Comparison of ENCODE assay signal across 8 cellular contexts in genomic region chr6:110878751-110879539, GRCh38. TPM values are rescaled to one million over a fixed set of nuclear protein-coding genes. Genes with fewer than 3 reads are reported as not detected.
DNase-seq lines count a peak whose midpoint lies in the region; ATAC-seq, FAIRE-seq and TF ChIP-seq lines count a peak whose summit lies in the region.

No MANE protein-coding gene starts in this region.

- H3K4me2 ChIP-seq in OCI-LY3 (ENCODE audit: low read length) (peak overlapping the region; percentile 78), GM12878 (ENCODE audit: control insufficient read depth, insufficient read depth) (peak overlapping the region; percentile 84)

- intact Hi-C loops in activated naive CD4-positive, alpha-beta T cell treated with anti-CD3 and anti-CD28 coated beads for 36 hours (cut with micrococcal nuclease), result loop anchor here (1.0 to 10.0 kb wide), 5 partner anchors 197 to 1864 kb away; partner anchors contain the start of gene SLC16A10
- intact Hi-C loops in GM12878 (cut with micrococcal nuclease; ENCODE audit: unreplicated experiment), result loop anchor here (1.0 to 5.0 kb wide), 2 partner anchors 197 to 352 kb away; no protein-coding TSS in a partner anchor

- H2AFZ ChIP-seq in OCI-LY3 (ENCODE audit: low read depth, low read length), result no peak overlapping the region
- H2AFZ ChIP-seq in GM12878 (ENCODE audit: control insufficient read depth, low read depth, low read length), result no peak overlapping the region

- H3K27me3 Mint-ChIP-seq in activated naive CD4-positive, alpha-beta T cell treated with anti-CD3 and anti-CD28 coated beads for 36 hours (ENCODE audit: low read depth), result no peaks in the 10 kb centered on the region
- no peaks in the 10 kb centered on the region for H3K27me3 Mint-ChIP-seq in stimulated activated naive CD8-positive, alpha-beta T cell treated with anti-CD3 and anti-CD28 coated beads, Interleukin-15, amount 100 ng/mL, for 72 hours

- H3K36me3 Mint-ChIP-seq in activated naive CD4-positive, alpha-beta T cell treated with anti-CD3 and anti-CD28 coated beads for 36 hours (ENCODE audit: low read depth), result peaks cover 19% of the 10 kb centered on the region

- peak overlapping the region; percentile 95 for H3K4me3 Mint-ChIP-seq in activated naive CD4-positive, alpha-beta T cell treated with anti-CD3 and anti-CD28 coated beads for 36 hours
- H3K4me3 Mint-ChIP-seq in stimulated activated naive CD8-positive, alpha-beta T cell treated with anti-CD3 and anti-CD28 coated beads, Interleukin-15, amount 100 ng/mL, for 72 hours, result peak overlapping the region; percentile 92 to 95

- 4% methylated on average over 10 of the region's 10 CpGs for WGBS in GM12878 (ENCODE audit: insufficient coverage, insufficient replicate concordance, low lambda C conversion rate, missing lambda C conversion rate)

- no peaks in the 10 kb centered on the region for H3K9me3 Mint-ChIP-seq in activated naive CD4-positive, alpha-beta T cell treated with anti-CD3 and anti-CD28 coated beads for 36 hours
- H3K9me3 Mint-ChIP-seq in stimulated activated naive CD8-positive, alpha-beta T cell treated with anti-CD3 and anti-CD28 coated beads, Interleukin-15, amount 100 ng/mL, for 72 hours, result no peaks in the 10 kb centered on the region

- peak; percentile 47 for DNase-seq in activated naive CD4-positive, alpha-beta T cell treated with anti-CD3 and anti-CD28 coated beads for 36 hours
- DNase-seq in activated naive CD4-positive, alpha-beta T cell (lab: John Stamatoyannopoulos, UW), result no peak
- DNase-seq in GM12878 (ENCODE audit: low read depth, low spot score) (no peak), kidney glomerular epithelial cell (lab: John Stamatoyannopoulos, UW) (peak; percentile 35), NCI-H510A (lab: John Stamatoyannopoulos, UW) (no peak)
- peak; percentile 16 to 21 for DNase-seq in stimulated activated naive CD8-positive, alpha-beta T cell treated with anti-CD3 and anti-CD28 coated beads, Interleukin-15, amount 100 ng/mL, for 72 hours

- peak; percentile 11; the same call in 2 of the 3 replicates for ATAC-seq in GM12878
- ATAC-seq in stimulated activated naive CD8-positive, alpha-beta T cell treated with anti-CD3 and anti-CD28 coated beads, Interleukin-15, amount 100 ng/mL, for 72 hours, result no peak
- no peak for ATAC-seq in HG02588 (IDR thresholded peaks at IDR 0.05; ENCODE audit: unreplicated experiment)

- no TSS peak for BruUV-seq in GM12878 (replicated peaks; lab: Mats Ljungman, UMichigan)

- H3K9ac ChIP-seq in OCI-LY3 (ENCODE audit: low read length) (peak overlapping the region; percentile 31), GM12878 (ENCODE audit: control insufficient read depth, insufficient read depth, low read length) (peak overlapping the region; percentile 91)

- H3K4me1 ChIP-seq in OCI-LY3 (ENCODE audit: low read length), result peaks cover 51% of the 10 kb centered on the region
- H3K4me1 ChIP-seq in GM12878 (ENCODE audit: control insufficient read depth, insufficient read depth, low read length), result peaks cover 50% of the 10 kb centered on the region

- TF ChIP-seq RAD21 in GM12878 (IDR thresholded peaks at IDR 0.05; ENCODE audit: insufficient read depth, low read depth, low read length), result peak; percentile 67

- POLR2A ChIA-PET in GM12878 (lab: Charles Lee), result interaction anchor here (0.7 to 5.1 kb wide), 6 partner anchors 13 to 1137 kb away, joined by 3 to 75 read pairs (median 8); partner anchors contain the start of gene CDK19

- H3K27ac ChIP-seq in OCI-LY3 (ENCODE audit: low read length) (peak overlapping the region; percentile 14; the same call in 1 of the 2 replicates), GM12878 (ENCODE audit: control insufficient read depth, insufficient read depth) (peak overlapping the region; percentile 48)

- CTCF ChIA-PET in activated naive CD4-positive, alpha-beta T cell treated with anti-CD3 and anti-CD28 coated beads for 36 hours (lab: Charles Lee), result interaction anchor here (0.6 to 2.3 kb wide), 13 partner anchors 9 to 260 kb away, joined by 3 to 14 read pairs (median 4); partner anchors contain the start of gene CDK19
- CTCF ChIA-PET in GM12878 (lab: Yijun Ruan, JAX), result interaction anchor here (0.7 to 5.3 kb wide), 40 partner anchors 8 to 352 kb away, joined by 3 to 87 read pairs (median 4); partner anchors contain the start of genes CDK19 and GTF3C6

- in situ Hi-C loops in GM12878 (cut with MboI), result loop anchor here (5.0 kb wide), 1 partner anchor 197 kb away; no protein-coding TSS in a partner anchor

- no peak for TF ChIP-seq POLR2A in GM12878 (IDR thresholded peaks at IDR 0.05; ENCODE audit: low read depth, low read length)

- H3K36me3 ChIP-seq in OCI-LY3 (replicated peaks; ENCODE audit: low read depth, low read length), result peaks cover 17% of the 10 kb centered on the region
- H3K36me3 ChIP-seq in GM12878 (ENCODE audit: control insufficient read depth in 2 of 2, insufficient read depth in 2 of 2, low read length in 1 of 2), result no peaks in the 10 kb centered on the region

- peaks cover 68% of the 10 kb centered on the region for H3K4me1 Mint-ChIP-seq in activated naive CD4-positive, alpha-beta T cell treated with anti-CD3 and anti-CD28 coated beads for 36 hours (ENCODE audit: low read depth)
- H3K4me1 Mint-ChIP-seq in stimulated activated naive CD8-positive, alpha-beta T cell treated with anti-CD3 and anti-CD28 coated beads, Interleukin-15, amount 100 ng/mL, for 72 hours, result peaks cover 71% of the 10 kb centered on the region

- SMC1A ChIA-PET in GM12878 (lab: Charles Lee; ENCODE audit: uncharacterized antibody, unreplicated experiment), result interaction anchor here (0.8 to 7.2 kb wide), 31 partner anchors 8 to 350 kb away, joined by 3 to 84 read pairs (median 5); partner anchors contain the start of genes CDK19, GTF3C6 and RPF2

- TF ChIP-seq EP300 in GM12878 (IDR thresholded peaks at IDR 0.05; ENCODE audit: borderline replicate concordance in 1 of 2, control insufficient read depth in 1 of 2, low read depth in 2 of 2, low read length in 2 of 2), result no peak

- H4K20me1 ChIP-seq in OCI-LY3 (ENCODE audit: insufficient read depth, low read length) (peaks cover 87% of the 10 kb centered on the region), GM12878 (ENCODE audit: control insufficient read depth, insufficient read depth) (peaks cover 11% of the 10 kb centered on the region; the same call in 1 of the 2 replicates)

- H3K4me3 ChIP-seq in OCI-LY3 (ENCODE audit: low read length) (peak overlapping the region; percentile 94), GM12878 (peak overlapping the region; percentile 94)

- H3K27me3 ChIP-seq in OCI-LY3 (ENCODE audit: low read depth, low read length) (no peaks in the 10 kb centered on the region), GM12878 (replicated peaks in 1 of 2; ENCODE audit: control insufficient read depth in 2 of 2, insufficient read depth in 2 of 2, low read length in 1 of 2) (no peaks in the 10 kb centered on the region)

- FAIRE-seq in GM12878 (lab: Jason Lieb, UNC), result peak; percentile 83

- H3K27ac Mint-ChIP-seq in activated naive CD4-positive, alpha-beta T cell treated with anti-CD3 and anti-CD28 coated beads for 36 hours, result peak overlapping the region; percentile 57
- peak overlapping the region in 1 of 2 donors; percentile 54 for H3K27ac Mint-ChIP-seq in stimulated activated naive CD8-positive, alpha-beta T cell treated with anti-CD3 and anti-CD28 coated beads, Interleukin-15, amount 100 ng/mL, for 72 hours

- RAD21 ChIA-PET in GM12878 (lab: Charles Lee; ENCODE audit: unreplicated experiment), result interaction anchor here (0.7 to 8.2 kb wide), 24 partner anchors 9 to 351 kb away, joined by 3 to 107 read pairs (median 4); partner anchors contain the start of genes CDK19 and GTF3C6

- TF ChIP-seq CTCF in OCI-LY3 (IDR thresholded peaks at IDR 0.05; ENCODE audit: low read depth, low read length) (peak; percentile 53), GM12878 (IDR thresholded peaks at IDR 0.05 in 2 of 3, conservative IDR thresholded peaks at IDR 0.05 in 1 of 3; ENCODE audit: control insufficient read depth in 2 of 3, extremely low read depth in 1 of 3, insufficient read depth in 1 of 3, low read depth in 3 of 3, low read length in 3 of 3) (peak; percentile 65 to 69 (median 68))

- H3K79me2 ChIP-seq in OCI-LY3 (ENCODE audit: low read length) (peaks cover 100% of the 10 kb centered on the region), GM12878 (ENCODE audit: control insufficient read depth, insufficient read depth, low read length) (peaks cover 98% of the 10 kb centered on the region)

- H3K9me3 ChIP-seq in OCI-LY3 (ENCODE audit: insufficient read depth, low read length) (no peaks in the 10 kb centered on the region), GM12878 (replicated peaks; ENCODE audit: control insufficient read depth, insufficient read depth, low read length) (no peaks in the 10 kb centered on the region)

TF ChIP-seq in GM12878, 131 proteins besides CTCF, POLR2A, EP300 and RAD21 (continues in another document):
- no peak for TF ChIP-seq SP1 (IDR thresholded peaks at IDR 0.05; ENCODE audit: low read depth, low read length)

RNA-seq across cellular contexts. Expression of gene AMD1, which starts 4.4 kb away (rescaled TPM):
- total RNA-seq in activated naive CD4-positive, alpha-beta T cell treated with anti-CD3 and anti-CD28 coated beads for 36 hours, result 10 to 100 TPM; 72.6 to 75.3 TPM
- total RNA-seq in GM12878 (2013; cell fraction: nucleolus; rRNA removed), result 97.3 and 103 TPM in 2 replicates
- total RNA-seq in GM12878 (2014; rRNA removed) (83.1 and 106 TPM in 2 replicates), GM12878 (2014; rRNA removed; fragmentation: Illumina TruSeq; extraction: Trizol) (110 and 116 TPM in 2 replicates), GM12878 (2021) (73.6 and 75.0 TPM in 2 replicates)
- 27.9 TPM for polyA plus RNA-seq in GM12878 (2011; ENCODE audit: low read depth)
- polyA plus RNA-seq in GM12878 (2011; rRNA removed) (75.0 and 103 TPM in 2 replicates), GM12878 (2014; fragmentation: Illumina TruSeq; extraction: Trizol) (107 and 134 TPM in 2 replicates), GM12878 (2014; fragmentation: Nextera tagmentation; extraction: Ambion mirVana) (10 to 100 TPM; 59.6 to 75.5 TPM), GM12878 (2014; rRNA removed) (45.3 and 58.2 TPM in 2 replicates), GM12878 (2016; fragmentation: Nextera tagmentation; extraction: Ambion mirVana) (10 to 100 TPM; 87.3 to 92.8 TPM)
- 27.1 and 32.5 TPM in 2 replicates for polyA plus RNA-seq in GM12878 (2011; cell fraction: cytosol; rRNA removed)
- 26.5 and 33.9 TPM in 2 replicates for polyA plus RNA-seq in GM12878 (2011; cell fraction: nucleus; rRNA removed)
- 48.5 and 57.6 TPM in 2 replicates for polyA plus RNA-seq in GM12878 (2012)
- 49.9 and 71.1 TPM in 2 replicates for polyA minus RNA-seq in GM12878 (2011; rRNA and poly(A)+ RNA removed)
- polyA minus RNA-seq in GM12878 (2011; cell fraction: cytosol; rRNA and poly(A)+ RNA removed), result 31.4 and 34.3 TPM in 2 replicates
- 21.2 and 39.3 TPM in 2 replicates for polyA minus RNA-seq in GM12878 (2011; cell fraction: nucleus; rRNA and poly(A)+ RNA removed)

Comparison
In these comparisons a context has a peak if more than half of its experiments do, and no peak if none do; other contexts are left out.
1. DNase-seq: peak in activated naive CD4-positive, alpha-beta T cell treated with anti-CD3 and anti-CD28 coated beads for 36 hours (single experiment), kidney glomerular epithelial cell (single experiment) and stimulated activated naive CD8-positive, alpha-beta T cell treated with anti-CD3 and anti-CD28 coated beads, Interleukin-15, amount 100 ng/mL, for 72 hours (2 of 2); none in activated naive CD4-positive, alpha-beta T cell (0 of 4), GM12878 (single experiment) and NCI-H510A (single experiment).